In the genomic region with DNA sequence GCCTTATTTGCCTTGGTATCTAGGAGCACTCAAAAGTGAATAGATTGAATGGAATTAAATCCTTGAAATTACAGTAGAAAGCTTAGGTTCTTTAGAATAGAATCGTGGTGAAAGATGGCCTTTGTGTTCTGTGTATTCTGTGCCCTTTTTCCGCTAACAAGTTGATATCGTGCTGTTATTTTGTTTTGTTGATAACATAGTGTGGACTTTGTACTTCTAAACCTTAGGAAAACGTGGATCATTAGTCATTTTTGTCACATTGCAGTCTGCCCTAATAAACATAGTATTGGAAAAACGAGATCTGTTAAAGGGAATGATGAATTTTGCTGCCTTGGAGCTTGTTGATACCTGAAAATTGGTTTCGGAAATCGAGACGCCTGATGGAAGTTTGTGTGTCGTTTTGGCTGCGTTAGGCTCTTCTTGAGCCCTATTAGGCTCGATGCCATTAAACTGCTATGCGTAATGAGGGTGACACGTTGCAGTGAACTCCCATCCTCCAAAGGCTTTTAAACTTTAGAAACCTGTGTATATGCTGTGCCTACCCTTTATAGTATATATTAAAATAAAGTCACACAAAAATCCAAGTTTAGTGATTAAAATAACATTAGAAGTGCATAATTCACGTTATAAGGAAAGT, we compare ENCODE assay signal across 17 cellular contexts.
"Had no signal": no experiment of that assay in that cellular context is flagged by ENCODE, and none has a peak within 500 bp of the region (broad histone marks: within the 10 kb centered on the region; RNA-seq: fewer than 3 reads in every experiment).

No MANE protein-coding gene starts in this region.

- H3K27ac ChIP-seq: foreskin keratinocyte, heart right ventricle, left ventricle myocardium inferior, thoracic aorta, vagina had no signal

- H3K4me3 ChIP-seq: heart right ventricle, left ventricle myocardium inferior, thoracic aorta, vagina had no signal

- FAIRE-seq: kidney, TTC549 had no signal

- H3K27me3 ChIP-seq: foreskin keratinocyte, heart right ventricle, vagina had no signal

- ATAC-seq: activated CD8-positive, alpha-beta memory T cell treated with anti-CD3 and anti-CD28 coated beads, Interleukin-2, amount 10 ng/mL, durations not matched to agents 7 days and 5 days; foreskin keratinocyte; heart right ventricle; stimulated activated naive CD8-positive, alpha-beta T cell treated with anti-CD3 and anti-CD28 coated beads, Interleukin-15, amount 100 ng/mL, for 72 hours had no signal

- H3K9me3 Mint-ChIP-seq: stimulated activated naive CD8-positive, alpha-beta T cell treated with anti-CD3 and anti-CD28 coated beads, Interleukin-15, amount 100 ng/mL, for 72 hours had no signal

- H3K27ac Mint-ChIP-seq: activated CD8-positive, alpha-beta memory T cell treated with anti-CD3 and anti-CD28 coated beads, Interleukin-2, amount 10 ng/mL, durations not matched to agents 7 days and 5 days; activated naive CD8-positive, alpha-beta T cell treated with anti-CD3 and anti-CD28 coated beads, Interleukin-2, amount 10 ng/mL, durations not matched to agents 7 days and 5 days had no signal

- H3K27me3 Mint-ChIP-seq: activated CD8-positive, alpha-beta memory T cell treated with anti-CD3 and anti-CD28 coated beads, Interleukin-2, amount 10 ng/mL, durations not matched to agents 7 days and 5 days; activated naive CD8-positive, alpha-beta T cell treated with anti-CD3 and anti-CD28 coated beads, Interleukin-2, amount 10 ng/mL, durations not matched to agents 7 days and 5 days; stimulated activated naive CD8-positive, alpha-beta T cell treated with anti-CD3 and anti-CD28 coated beads, Interleukin-15, amount 100 ng/mL, for 72 hours had no signal

- H3K9me3 ChIP-seq: heart right ventricle, left ventricle myocardium inferior, thoracic aorta, vagina had no signal

- H3K4me1 ChIP-seq: foreskin keratinocyte, left ventricle myocardium inferior, vagina had no signal

- H3K36me3 ChIP-seq: heart right ventricle, left ventricle myocardium inferior, thoracic aorta, vagina had no signal

- H3K4me3 Mint-ChIP-seq: activated CD8-positive, alpha-beta memory T cell treated with anti-CD3 and anti-CD28 coated beads, Interleukin-2, amount 10 ng/mL, durations not matched to agents 7 days and 5 days; activated naive CD8-positive, alpha-beta T cell treated with anti-CD3 and anti-CD28 coated beads, Interleukin-2, amount 10 ng/mL, durations not matched to agents 7 days and 5 days; stimulated activated naive CD8-positive, alpha-beta T cell treated with anti-CD3 and anti-CD28 coated beads, Interleukin-15, amount 100 ng/mL, for 72 hours had no signal

- DNase-seq: activated CD8-positive, alpha-beta memory T cell treated with anti-CD3 and anti-CD28 coated beads, Interleukin-2, amount 10 ng/mL, durations not matched to agents 7 days and 5 days; activated gamma-delta T cell; activated naive CD8-positive, alpha-beta T cell treated with anti-CD3 and anti-CD28 coated beads, Interleukin-2, amount 10 ng/mL, durations not matched to agents 7 days and 5 days; activated T-cell treated with anti-CD3 and anti-CD28 coated beads, Interleukin-2, amount 50 U/mL, for 48 hours; anterior cingulate cortex; heart right ventricle; kidney; left ventricle myocardium inferior; mesenchymal stem cell; stimulated activated CD4-positive, alpha-beta T cell treated with anti-CD3 and anti-CD28 coated beads, Interleukin-15, amount 100 ng/mL, for 24 hours; stimulated activated CD4-positive, alpha-beta T cell treated with anti-CD3 and anti-CD28 coated beads, Interleukin-4, amount 100 ng/mL, for 4 hours; stimulated activated naive CD8-positive, alpha-beta T cell treated with anti-CD3 and anti-CD28 coated beads, Interleukin-15, amount 100 ng/mL, for 72 hours; T-helper 2 cell had no signal
